2 cellular contexts compared by ENCODE assay signal in the genomic region with DNA sequence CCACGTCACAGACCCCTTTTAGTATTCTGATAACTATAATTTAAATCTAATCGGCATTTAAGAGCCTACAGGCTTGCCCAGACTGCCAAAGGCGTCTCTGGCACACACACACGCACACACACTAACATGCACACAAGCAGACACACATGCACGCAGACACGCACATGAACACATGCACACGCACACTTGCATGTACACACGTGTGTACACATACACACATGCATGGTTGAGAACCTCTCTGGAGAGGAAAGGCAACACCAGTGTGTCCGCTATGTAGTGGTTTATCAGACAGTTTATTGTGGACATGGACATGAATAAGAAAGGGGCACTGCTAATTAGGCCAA.
TF ChIP-seq lines count a peak whose summit lies in the region.

No MANE protein-coding gene starts in this region.

TF ChIP-seq in SK-N-SH, 30 proteins besides CTCF, POLR2A, EP300 and RAD21 (continued from another document):
- TF ChIP-seq USF1 (IDR thresholded peaks at IDR 0.05; ENCODE audit: borderline replicate concordance, low read depth) (no peak), RFX5 (IDR thresholded peaks at IDR 0.05; ENCODE audit: low read length) (no peak), SMC3 (IDR thresholded peaks at IDR 0.05; ENCODE audit: low read depth, low read length) (no peak), RXRA (IDR thresholded peaks at IDR 0.05; ENCODE audit: borderline replicate concordance, low read depth) (no peak)
- TF ChIP-seq, protein P1, sequence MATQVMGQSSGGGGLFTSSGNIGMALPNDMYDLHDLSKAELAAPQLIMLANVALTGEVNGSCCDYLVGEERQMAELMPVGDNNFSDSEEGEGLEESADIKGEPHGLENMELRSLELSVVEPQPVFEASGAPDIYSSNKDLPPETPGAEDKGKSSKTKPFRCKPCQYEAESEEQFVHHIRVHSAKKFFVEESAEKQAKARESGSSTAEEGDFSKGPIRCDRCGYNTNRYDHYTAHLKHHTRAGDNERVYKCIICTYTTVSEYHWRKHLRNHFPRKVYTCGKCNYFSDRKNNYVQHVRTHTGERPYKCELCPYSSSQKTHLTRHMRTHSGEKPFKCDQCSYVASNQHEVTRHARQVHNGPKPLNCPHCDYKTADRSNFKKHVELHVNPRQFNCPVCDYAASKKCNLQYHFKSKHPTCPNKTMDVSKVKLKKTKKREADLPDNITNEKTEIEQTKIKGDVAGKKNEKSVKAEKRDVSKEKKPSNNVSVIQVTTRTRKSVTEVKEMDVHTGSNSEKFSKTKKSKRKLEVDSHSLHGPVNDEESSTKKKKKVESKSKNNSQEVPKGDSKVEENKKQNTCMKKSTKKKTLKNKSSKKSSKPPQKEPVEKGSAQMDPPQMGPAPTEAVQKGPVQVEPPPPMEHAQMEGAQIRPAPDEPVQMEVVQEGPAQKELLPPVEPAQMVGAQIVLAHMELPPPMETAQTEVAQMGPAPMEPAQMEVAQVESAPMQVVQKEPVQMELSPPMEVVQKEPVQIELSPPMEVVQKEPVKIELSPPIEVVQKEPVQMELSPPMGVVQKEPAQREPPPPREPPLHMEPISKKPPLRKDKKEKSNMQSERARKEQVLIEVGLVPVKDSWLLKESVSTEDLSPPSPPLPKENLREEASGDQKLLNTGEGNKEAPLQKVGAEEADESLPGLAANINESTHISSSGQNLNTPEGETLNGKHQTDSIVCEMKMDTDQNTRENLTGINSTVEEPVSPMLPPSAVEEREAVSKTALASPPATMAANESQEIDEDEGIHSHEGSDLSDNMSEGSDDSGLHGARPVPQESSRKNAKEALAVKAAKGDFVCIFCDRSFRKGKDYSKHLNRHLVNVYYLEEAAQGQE (IDR thresholded peaks at IDR 0.05; ENCODE audit: low read depth, low read length), result no peak

TF ChIP-seq in SK-N-SH treated with all-trans-retinoic acid at 6 μM for 48 hours, 23 proteins besides CTCF, POLR2A, EP300 and RAD21 (continued from another document):
- TF ChIP-seq CSRNP3 (CRISPR knock-in tag; IDR thresholded peaks at IDR 0.05), result no peak
- no peak for TF ChIP-seq POU6F1 (CRISPR knock-in tag; IDR thresholded peaks at IDR 0.05; ENCODE audit: borderline replicate concordance, low read depth)
- no peak for TF ChIP-seq CREB5 (CRISPR knock-in tag; IDR thresholded peaks at IDR 0.05; ENCODE audit: low read depth)
- no peak for TF ChIP-seq PPARA (CRISPR knock-in tag; IDR thresholded peaks at IDR 0.05; ENCODE audit: borderline replicate concordance)
- TF ChIP-seq RARB (CRISPR knock-in tag; IDR thresholded peaks at IDR 0.05), result no peak
- TF ChIP-seq ZNF70 (CRISPR knock-in tag; IDR thresholded peaks at IDR 0.05), result no peak
- TF ChIP-seq CSDC2 (CRISPR knock-in tag; IDR thresholded peaks at IDR 0.05), result no peak
- no peak for TF ChIP-seq ZC3H10 (CRISPR knock-in tag; IDR thresholded peaks at IDR 0.05)
- no peak for TF ChIP-seq TCF4 (CRISPR knock-in tag; IDR thresholded peaks at IDR 0.05; ENCODE audit: borderline replicate concordance)
- TF ChIP-seq BACH2 (CRISPR knock-in tag; IDR thresholded peaks at IDR 0.05; ENCODE audit: borderline replicate concordance), result no peak
